ENCODE assay signal across 8 cellular contexts in the genomic region with DNA sequence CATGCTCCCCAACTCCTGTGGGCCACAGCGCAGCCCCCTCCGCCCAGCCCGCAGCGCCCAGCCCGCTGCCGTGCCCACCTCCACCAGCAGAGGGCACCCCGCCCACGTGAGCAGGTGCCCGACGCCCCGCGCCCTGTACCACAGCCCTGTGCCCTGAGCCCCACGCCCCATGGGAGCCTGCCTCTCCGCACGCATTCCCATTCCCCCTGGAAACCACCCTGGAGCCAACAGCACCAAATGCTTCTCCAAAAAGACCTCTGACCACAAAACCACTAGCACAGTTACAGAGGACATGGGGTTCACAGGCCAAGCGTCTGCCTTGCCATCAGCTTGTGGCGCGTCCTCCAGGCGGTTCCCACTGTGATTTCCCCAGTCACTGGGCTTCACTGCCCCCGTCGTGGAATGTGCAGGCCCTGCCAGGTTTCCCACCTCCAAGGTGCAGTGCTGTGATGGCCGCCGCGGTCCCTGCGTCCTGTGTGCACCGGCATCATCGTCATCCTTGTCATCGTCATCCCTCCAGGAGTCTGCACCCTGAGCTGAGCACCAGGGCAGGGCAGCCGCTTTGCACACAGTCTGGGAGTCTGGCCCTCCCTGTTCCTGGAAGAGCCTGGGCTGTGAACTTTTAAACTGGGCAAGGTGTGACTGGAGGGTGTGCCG.
DNase-seq lines count a peak whose midpoint lies in the region; ATAC-seq, FAIRE-seq and TF ChIP-seq lines count a peak whose summit lies in the region.

No MANE protein-coding gene starts in this region.

- no peak overlapping the region for H3K27ac Mint-ChIP-seq in activated B cell treated with CpG ODN at 0.5 μM for 24 hours

- peaks cover 0 to 16% (median 5%) of the 10 kb centered on the region in 4 donors for H3K4me1 ChIP-seq in right lobe of liver

- no peaks in the 10 kb centered on the region for H3K9me3 ChIP-seq in right lobe of liver

- no peak for FAIRE-seq in bronchial epithelial cell (lab: Jason Lieb, UNC)

- intact Hi-C loops in activated B cell treated with CpG ODN at 0.5 μM for 24 hours (cut with micrococcal nuclease) (loop anchor here (1.0 kb wide), 3 partner anchors 93 to 179 kb away; no protein-coding TSS in a partner anchor), right lobe of liver (cut with DNase I) (loop anchor here (5.0 kb wide), 4 partner anchors 76 to 236 kb away; no protein-coding TSS in a partner anchor)

- POLR2A ChIA-PET in activated B cell treated with CpG ODN at 0.5 μM for 24 hours (lab: Charles Lee) = no interaction called here

- peaks cover 3% of the 10 kb centered on the region for H3K4me1 Mint-ChIP-seq in activated B cell treated with CpG ODN at 0.5 μM for 24 hours

- ATAC-seq in HG03432 (IDR thresholded peaks at IDR 0.05; ENCODE audit: unreplicated experiment) = peak; percentile 68
- peak; percentile 94 for ATAC-seq in activated B cell treated with CpG ODN at 0.5 μM for 24 hours (ENCODE audit: low read depth)
- ATAC-seq in right lobe of liver = peak; percentile 65 to 78 (median 76)
- no peak for ATAC-seq in HG03571 (IDR thresholded peaks at IDR 0.05; ENCODE audit: unreplicated experiment)

- H3K36me3 ChIP-seq in bronchial epithelial cell (ENCODE audit: control insufficient read depth, insufficient read depth, low read length) = no peaks in the 10 kb centered on the region
- H3K36me3 ChIP-seq in right lobe of liver = no peaks in the 10 kb centered on the region

- DNase-seq in GM12865 (ENCODE audit: low read depth) = peak; percentile 36
- DNase-seq in activated B cell treated with CpG ODN at 0.5 μM for 24 hours = peak; percentile 80
- DNase-seq in bronchial epithelial cell (ENCODE audit: low read depth) = no peak
- DNase-seq in right lobe of liver = peak; percentile 58 to 76 (median 70)
- peak; percentile 53 for DNase-seq in stimulated activated CD8-positive, alpha-beta memory T cell treated with anti-CD3 and anti-CD28 coated beads, Interleukin-15, amount 100 ng/mL, for 24 hours (ENCODE audit: low read depth)
- no peak for DNase-seq in NCI-H1092 (lab: John Stamatoyannopoulos, UW)

- no peak overlapping the region for H3K27ac ChIP-seq in right lobe of liver

- peak; percentile 92 for TF ChIP-seq CTCF in GM12865 (IDR thresholded peaks at IDR 0.05; ENCODE audit: insufficient read depth, low read depth, low read length, missing control alignments)
- TF ChIP-seq CTCF in activated B cell treated with CpG ODN at 0.5 μM for 24 hours (IDR thresholded peaks at IDR 0.05) = no peak
- TF ChIP-seq CTCF in bronchial epithelial cell (IDR thresholded peaks at IDR 0.05; ENCODE audit: insufficient read depth, low read length, severe bottlenecking) = peak; percentile 93
- peak; percentile 90 to 95 (median 92) for TF ChIP-seq CTCF in right lobe of liver (IDR thresholded peaks at IDR 0.05)

- no peaks in the 10 kb centered on the region for H3K36me3 Mint-ChIP-seq in activated B cell treated with CpG ODN at 0.5 μM for 24 hours (ENCODE audit: low read depth)

- H3K4me3 Mint-ChIP-seq in activated B cell treated with CpG ODN at 0.5 μM for 24 hours = no peak overlapping the region

- no peaks in the 10 kb centered on the region for H3K27me3 Mint-ChIP-seq in activated B cell treated with CpG ODN at 0.5 μM for 24 hours

- CTCF ChIA-PET in activated B cell treated with CpG ODN at 0.5 μM for 24 hours (lab: Charles Lee) = interaction anchor here (1.2 to 3.1 kb wide), 8 partner anchors 78 to 196 kb away, joined by 4 to 21 read pairs (median 5); no protein-coding TSS in a partner anchor

- H3K4me3 ChIP-seq in GM12865 (ENCODE audit: low read depth, low read length) (no peak overlapping the region), bronchial epithelial cell (ENCODE audit: low read depth, low read length) (no peak overlapping the region), right lobe of liver (no peak overlapping the region)

- H3K27me3 ChIP-seq in bronchial epithelial cell (ENCODE audit: control insufficient read depth, insufficient read depth, low read length) (no peaks in the 10 kb centered on the region), right lobe of liver (no peaks in the 10 kb centered on the region)

- WGBS in right lobe of liver (ENCODE audit: insufficient coverage, low coverage, low lambda C conversion rate, missing lambda C conversion rate) = 62% methylated on average over 11 of the region's 30 CpGs

- no peaks in the 10 kb centered on the region for H3K9me3 Mint-ChIP-seq in activated B cell treated with CpG ODN at 0.5 μM for 24 hours

- no peak for TF ChIP-seq POLR2A in right lobe of liver (IDR thresholded peaks at IDR 0.05)

Comparison
In these comparisons a context has a peak if more than half of its experiments do, and no peak if none do; other contexts are left out.
1. DNase-seq: peak in GM12865 (single experiment), activated B cell treated with CpG ODN at 0.5 μM for 24 hours (single experiment), right lobe of liver (3 of 3) and stimulated activated CD8-positive, alpha-beta memory T cell treated with anti-CD3 and anti-CD28 coated beads, Interleukin-15, amount 100 ng/mL, for 24 hours (single experiment); none in bronchial epithelial cell (single experiment) and NCI-H1092 (single experiment).